In the genomic region with DNA sequence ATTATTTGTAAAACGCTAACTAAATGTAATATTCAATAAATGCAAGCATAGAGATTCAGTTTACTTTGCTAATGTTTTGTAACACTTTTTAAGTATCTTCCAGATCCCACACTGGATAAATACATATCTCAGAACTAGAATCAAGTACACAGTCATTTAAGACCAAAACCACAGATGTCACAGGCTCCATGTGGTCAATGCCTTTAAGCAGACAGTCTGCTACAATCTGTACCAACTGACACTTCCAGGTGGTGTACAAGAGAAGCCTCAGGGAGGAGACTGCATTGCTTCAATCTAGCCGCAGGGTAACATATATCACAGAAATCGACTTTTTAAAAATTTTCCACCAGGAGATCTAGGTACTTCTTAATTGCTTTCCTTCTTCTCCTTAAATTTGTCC, we compare ENCODE assay signal across 21 cellular contexts.
A peak's percentile ranks its signal among the peaks of the same experiment; 100 is the strongest.
DNase-seq lines count a peak whose midpoint lies in the region; ATAC-seq and TF ChIP-seq lines count a peak whose summit lies in the region.
"Had no signal": no experiment of that assay in that cellular context is flagged by ENCODE, and none has a peak within 500 bp of the region (broad histone marks: within the 10 kb centered on the region; RNA-seq: fewer than 3 reads in every experiment).

No MANE protein-coding gene starts in this region.

- DNase-seq in glutamatergic neuron (no peak), A172 (ENCODE audit: low spot score) (no peak)
- no peak for DNase-seq in activated CD8-positive, alpha-beta memory T cell treated with anti-CD3 and anti-CD28 coated beads, Interleukin-2, amount 50 U/mL, for 48 hours
- DNase-seq: activated CD4-positive, alpha-beta T cell treated with anti-CD3 and anti-CD28 coated beads, Interleukin-2, amount 50 U/mL, for 4 hours; adrenal gland; DMS53; GOT3; head of caudate nucleus; naive thymus-derived CD8-positive, alpha-beta T cell; NCI-H187; NCI-H226; ovary; testis had no signal

- ATAC-seq in GM18858 (IDR thresholded peaks at IDR 0.05; ENCODE audit: unreplicated experiment) (peak; percentile 44), HG02623 (IDR thresholded peaks at IDR 0.05; ENCODE audit: unreplicated experiment) (peak; percentile 48), HG03342 (IDR thresholded peaks at IDR 0.05; ENCODE audit: unreplicated experiment) (peak; percentile 49), GM21825 (IDR thresholded peaks at IDR 0.05; ENCODE audit: unreplicated experiment) (no peak)
- ATAC-seq: K562; naive thymus-derived CD8-positive, alpha-beta T cell; sciatic nerve; stimulated activated effector memory CD8-positive, alpha-beta T cell treated with anti-CD3 and anti-CD28 coated beads, Interleukin-12 subunit alpha, Interleukin-12 subunit beta, amount 100 ng/mL, for 72 hours had no signal

- H3K27ac Mint-ChIP-seq in glutamatergic neuron (ENCODE audit: unreplicated experiment): peak overlapping the region; percentile 76
- H3K27ac Mint-ChIP-seq: dendritic cell treated with granulocyte-macrophage colony-stimulating factor and Interleukin-4, amounts not matched to agents 40 ng/mL and 50 ng/mL, for 4 days; naive thymus-derived CD8-positive, alpha-beta T cell; stimulated activated effector memory CD8-positive, alpha-beta T cell treated with anti-CD3 and anti-CD28 coated beads, Interleukin-12 subunit alpha, Interleukin-12 subunit beta, amount 100 ng/mL, for 72 hours had no signal

- H3K36me3 Mint-ChIP-seq in glutamatergic neuron (ENCODE audit: unreplicated experiment): no peaks in the 10 kb centered on the region
- H3K36me3 Mint-ChIP-seq: naive thymus-derived CD8-positive, alpha-beta T cell; stimulated activated effector memory CD8-positive, alpha-beta T cell treated with anti-CD3 and anti-CD28 coated beads, Interleukin-12 subunit alpha, Interleukin-12 subunit beta, amount 100 ng/mL, for 72 hours had no signal

- H3K27me3 Mint-ChIP-seq in glutamatergic neuron (ENCODE audit: unreplicated experiment): peaks cover 4% of the 10 kb centered on the region
- H3K27me3 Mint-ChIP-seq: dendritic cell treated with granulocyte-macrophage colony-stimulating factor and Interleukin-4, amounts not matched to agents 40 ng/mL and 50 ng/mL, for 4 days had no signal

- H3K4me1 Mint-ChIP-seq in glutamatergic neuron (ENCODE audit: low read depth, unreplicated experiment): peaks cover 10% of the 10 kb centered on the region
- H3K4me1 Mint-ChIP-seq: naive thymus-derived CD8-positive, alpha-beta T cell; stimulated activated effector memory CD8-positive, alpha-beta T cell treated with anti-CD3 and anti-CD28 coated beads, Interleukin-12 subunit alpha, Interleukin-12 subunit beta, amount 100 ng/mL, for 72 hours had no signal

- no peak overlapping the region for H3K4me3 Mint-ChIP-seq in glutamatergic neuron (ENCODE audit: unreplicated experiment)
- H3K4me3 Mint-ChIP-seq: dendritic cell treated with granulocyte-macrophage colony-stimulating factor and Interleukin-4, amounts not matched to agents 40 ng/mL and 50 ng/mL, for 4 days; naive thymus-derived CD8-positive, alpha-beta T cell; stimulated activated effector memory CD8-positive, alpha-beta T cell treated with anti-CD3 and anti-CD28 coated beads, Interleukin-12 subunit alpha, Interleukin-12 subunit beta, amount 100 ng/mL, for 72 hours had no signal

- peaks cover 3% of the 10 kb centered on the region for H3K9me3 Mint-ChIP-seq in glutamatergic neuron (ENCODE audit: unreplicated experiment)
- H3K9me3 Mint-ChIP-seq: dendritic cell treated with granulocyte-macrophage colony-stimulating factor and Interleukin-4, amounts not matched to agents 40 ng/mL and 50 ng/mL, for 4 days; naive thymus-derived CD8-positive, alpha-beta T cell; stimulated activated effector memory CD8-positive, alpha-beta T cell treated with anti-CD3 and anti-CD28 coated beads, Interleukin-12 subunit alpha, Interleukin-12 subunit beta, amount 100 ng/mL, for 72 hours had no signal

- TF ChIP-seq CTCF in glutamatergic neuron (IDR thresholded peaks at IDR 0.05; ENCODE audit: partially characterized antibody, unreplicated experiment): no peak
